Comparison of ENCODE assay signal across 8 cellular contexts in genomic region chr17:39239640-39240314, GRCh38. TPM values are rescaled to one million over a fixed set of nuclear protein-coding genes. Genes with fewer than 3 reads are reported as not detected.
DNase-seq lines count a peak whose midpoint lies in the region; ATAC-seq, FAIRE-seq and TF ChIP-seq lines count a peak whose summit lies in the region.

No MANE protein-coding gene starts in this region.

- peak overlapping the region; percentile 79 for H3K27ac Mint-ChIP-seq in CD8-positive, alpha-beta T cell

- CTCF ChIA-PET in CD8-positive, alpha-beta T cell (lab: Charles Lee), result interaction anchor here (0.5 to 20.4 kb wide), 13 partner anchors 9 to 257 kb away, joined by 3 to 429 read pairs (median 6); partner anchors contain the start of genes ARL5C and RPL19

- dilution Hi-C loops in keratinocyte (cut with MboI; ENCODE audit: extremely low pct_ligation_motif_present, low sequenced_read_pairs), result no loop called here

- H3K4me3 Mint-ChIP-seq in CD8-positive, alpha-beta T cell, result peak overlapping the region; percentile 46

- H3K4me3 ChIP-seq in CD8-positive, alpha-beta T cell (ENCODE audit: low read depth, low read length), result no peak overlapping the region
- H3K4me3 ChIP-seq in KMS-11 (IDR thresholded peaks at IDR 0.05; ENCODE audit: insufficient read depth, low read depth, low read length) (no peak overlapping the region), keratinocyte (ENCODE audit: control insufficient read depth in 2 of 3, extremely low read depth in 1 of 3, insufficient read depth in 2 of 3, low read depth in 1 of 3, low read length in 3 of 3) (no peak overlapping the region), tibial nerve (no peak overlapping the region)

- H2AFZ ChIP-seq in KMS-11 (ENCODE audit: low read depth) (peak overlapping the region; percentile 45; the same call in 1 of the 2 replicates), keratinocyte (ENCODE audit: control insufficient read depth, low read length) (no peak overlapping the region)

- intact Hi-C loops in CD8-positive, alpha-beta T cell (cut with DNase I, micrococcal nuclease), result loop anchor here (1.0 to 5.0 kb wide), 4 partner anchors 32 to 257 kb away; partner anchors contain the start of gene PLXDC1 (in 1 of the 2)

- H3K4me1 Mint-ChIP-seq in CD8-positive, alpha-beta T cell (ENCODE audit: low read depth), result peaks cover 41% of the 10 kb centered on the region

- no peaks in the 10 kb centered on the region for H3K36me3 ChIP-seq in CD8-positive, alpha-beta T cell (ENCODE audit: insufficient read depth, low read length)
- H3K36me3 ChIP-seq in KMS-11 (ENCODE audit: insufficient read depth) (no peaks in the 10 kb centered on the region), keratinocyte (ENCODE audit: control insufficient read depth in 2 of 2, extremely low read depth in 1 of 2, insufficient read depth in 2 of 2, low read length in 2 of 2) (no peaks in the 10 kb centered on the region), tibial nerve (no peaks in the 10 kb centered on the region)

- no peaks in the 10 kb centered on the region for H3K79me2 ChIP-seq in KMS-11 (ENCODE audit: insufficient read depth, low read depth)
- H3K79me2 ChIP-seq in keratinocyte (ENCODE audit: control insufficient read depth, insufficient read depth, low read length), result no peaks in the 10 kb centered on the region

- H3K4me2 ChIP-seq in KMS-11, result peak overlapping the region; percentile 36; the same call in 1 of the 2 replicates
- no peak overlapping the region for H3K4me2 ChIP-seq in keratinocyte (ENCODE audit: control insufficient read depth, extremely low read depth, insufficient read depth, low read depth, low read length)

- TF ChIP-seq CTCF in CD8-positive, alpha-beta T cell (IDR thresholded peaks at IDR 0.05), result peak; percentile 80
- TF ChIP-seq CTCF in KMS-11 (conservative IDR thresholded peaks at IDR 0.05; ENCODE audit: low read depth, low read length), result peak; percentile 85
- peak; percentile 77 to 97 (median 86) for TF ChIP-seq CTCF in keratinocyte (optimal IDR thresholded peaks at IDR 0.05 in 1 of 3, IDR thresholded peaks at IDR 0.05 in 1 of 3, conservative IDR thresholded peaks at IDR 0.05 in 1 of 3; ENCODE audit: extremely low read depth in 1 of 3, insufficient read depth in 2 of 3, low read length in 3 of 3)
- TF ChIP-seq CTCF in tibial nerve (IDR thresholded peaks at IDR 0.05), result peak in 2 of 5 experiments; percentile 13 to 33

- no peaks in the 10 kb centered on the region for H3K9me1 ChIP-seq in keratinocyte (ENCODE audit: control insufficient read depth, extremely low read depth, insufficient read depth, low read length)

- no peaks in the 10 kb centered on the region for H4K20me1 ChIP-seq in KMS-11 (ENCODE audit: insufficient read depth)
- no peaks in the 10 kb centered on the region for H4K20me1 ChIP-seq in keratinocyte (ENCODE audit: control insufficient read depth, extremely low read depth, insufficient read depth, low read length)

- peaks cover 55% of the 10 kb centered on the region for H3K4me1 ChIP-seq in CD8-positive, alpha-beta T cell (ENCODE audit: insufficient read depth, low read length)
- H3K4me1 ChIP-seq in KMS-11 (ENCODE audit: low read depth, poor library complexity, severe bottlenecking) (peaks cover 31% of the 10 kb centered on the region), keratinocyte (ENCODE audit: control insufficient read depth, extremely low read depth, insufficient read depth, low read length) (peaks cover 3% of the 10 kb centered on the region), tibial nerve (peaks cover 0 to 8% (median 2%) of the 10 kb centered on the region in 4 donors)

- H3K9me3 Mint-ChIP-seq in CD8-positive, alpha-beta T cell, result no peaks in the 10 kb centered on the region

- H3K36me3 Mint-ChIP-seq in CD8-positive, alpha-beta T cell, result no peaks in the 10 kb centered on the region

- no peak for FAIRE-seq in keratinocyte (lab: Jason Lieb, UNC)

- peak; percentile 53 to 78 (median 67) for DNase-seq in CD8-positive, alpha-beta T cell
- peak; percentile 36 for DNase-seq in T-helper 22 cell (ENCODE audit: low read depth)
- peak; percentile 56 for DNase-seq in astrocyte of the hippocampus (ENCODE audit: low read depth, low spot score)
- DNase-seq in keratinocyte (ENCODE audit: low read depth, low spot score), result peak; percentile 17
- peak; percentile 48 to 67 (median 52) for DNase-seq in stimulated activated CD4-positive, alpha-beta T cell treated with anti-CD3 and anti-CD28 coated beads, TNF-alpha, amount 100 ng/mL, for 48 hours (ENCODE audit: low read depth in 3 of 3)
- DNase-seq in tibial nerve (ENCODE audit: low spot score in 2 of 2), result no peak

- TF ChIP-seq EP300 in tibial nerve (IDR thresholded peaks at IDR 0.05), result no peak

- POLR2A ChIA-PET in CD8-positive, alpha-beta T cell (lab: Charles Lee), result interaction anchor here (1.4 to 4.6 kb wide), 2 partner anchors 33 to 40 kb away, joined by 3 to 23 read pairs; partner anchors contain the start of gene RPL19

- H3K27ac ChIP-seq in CD8-positive, alpha-beta T cell (ENCODE audit: low read depth, low read length), result no peak overlapping the region
- H3K27ac ChIP-seq in KMS-11 (no peak overlapping the region), keratinocyte (ENCODE audit: control insufficient read depth, insufficient read depth, low read length) (no peak overlapping the region), tibial nerve (no peak overlapping the region)

- ATAC-seq in CD8-positive, alpha-beta T cell, result peak; percentile 41
- ATAC-seq in GM18520 (IDR thresholded peaks at IDR 0.05; ENCODE audit: unreplicated experiment), result no peak

- no peaks in the 10 kb centered on the region for H3K27me3 ChIP-seq in CD8-positive, alpha-beta T cell (ENCODE audit: insufficient read depth, low read length)
- H3K27me3 ChIP-seq in KMS-11 (ENCODE audit: insufficient read depth, low read depth), result no peaks in the 10 kb centered on the region
- H3K27me3 ChIP-seq in keratinocyte (ENCODE audit: control insufficient read depth, extremely low read depth, insufficient read depth, low read length), result no peaks in the 10 kb centered on the region
- peaks cover 0 to 50% of the 10 kb centered on the region in 2 donors for H3K27me3 ChIP-seq in tibial nerve

- WGBS in tibial nerve, 2 donors, result 27 to 34% methylated on average over 11 to 14 of the region's 16 CpGs

- TF ChIP-seq POLR2A in tibial nerve (IDR thresholded peaks at IDR 0.05), result no peak

- no peak overlapping the region for H3K9ac ChIP-seq in KMS-11
- H3K9ac ChIP-seq in keratinocyte (ENCODE audit: control insufficient read depth, extremely low read depth, insufficient read depth, low read length), result no peak overlapping the region

- no peaks in the 10 kb centered on the region for H3K9me3 ChIP-seq in CD8-positive, alpha-beta T cell (ENCODE audit: low read length)
- H3K9me3 ChIP-seq in keratinocyte (ENCODE audit: control insufficient read depth, low read depth, low read length) (no peaks in the 10 kb centered on the region), tibial nerve (no peaks in the 10 kb centered on the region)

- H3K27me3 Mint-ChIP-seq in CD8-positive, alpha-beta T cell (ENCODE audit: low read depth), result peaks cover 2% of the 10 kb centered on the region

RNA-seq across cellular contexts. Expression of gene STAC2, which starts 14.0 kb away (rescaled TPM):
- total RNA-seq in CD8-positive, alpha-beta T cell, result under 1 TPM; 0.11 to 0.17 TPM
- polyA plus RNA-seq in keratinocyte, result not detected in 3 replicates
- polyA plus RNA-seq in keratinocyte (2011; ENCODE audit: low read depth), result 0.56 TPM
- not detected in 2 replicates for polyA plus RNA-seq in keratinocyte (2011; cell fraction: cytosol; rRNA removed)
- polyA plus RNA-seq in keratinocyte (2011; cell fraction: nucleus; rRNA removed), result 0.03 TPM in 1 of 2 replicates, not detected in the other
- polyA plus RNA-seq in keratinocyte (2012; ENCODE audit: low replicate concordance), result 0.80 TPM in 1 of 2 replicates, not detected in the other
- not detected in 3 replicates for polyA minus RNA-seq in keratinocyte
- not detected for polyA minus RNA-seq in keratinocyte (2011; cell fraction: cytosol; rRNA and poly(A)+ RNA removed)
- not detected in 2 replicates for polyA minus RNA-seq in keratinocyte (2011; cell fraction: nucleus; rRNA and poly(A)+ RNA removed)
- total RNA-seq in tibial nerve, result under 1 TPM in 2 of 4 donors, not detected in 2; 0.20 to 0.30 TPM

RNA-seq across cellular contexts. Expression of gene RPL19, which starts 39.7 kb away (rescaled TPM):
- 1,000 to 10,000 TPM; 3,808 to 3,896 TPM for total RNA-seq in CD8-positive, alpha-beta T cell
- 1,747 to 2,007 TPM (median 1,957 TPM) in 3 replicates for polyA plus RNA-seq in keratinocyte
- 2,951 TPM for polyA plus RNA-seq in keratinocyte (2011; ENCODE audit: low read depth)
- polyA plus RNA-seq in keratinocyte (2011; cell fraction: cytosol; rRNA removed), result 1,535 and 2,525 TPM in 2 replicates
- 651 and 665 TPM in 2 replicates for polyA plus RNA-seq in keratinocyte (2011; cell fraction: nucleus; rRNA removed)
- polyA plus RNA-seq in keratinocyte (2012; ENCODE audit: low replicate concordance), result 1,811 and 1,919 TPM in 2 replicates
- 431 to 851 TPM (median 823 TPM) in 3 replicates for polyA minus RNA-seq in keratinocyte
- polyA minus RNA-seq in keratinocyte (2011; cell fraction: cytosol; rRNA and poly(A)+ RNA removed), result 1,075 TPM
- 158 and 187 TPM in 2 replicates for polyA minus RNA-seq in keratinocyte (2011; cell fraction: nucleus; rRNA and poly(A)+ RNA removed)
- 1,000 to 10,000 TPM; 2,381 to 3,486 (median 2,809) TPM for total RNA-seq in tibial nerve

RNA-seq across cellular contexts. Expression of gene CACNB1, which starts 42.3 kb away (rescaled TPM):
- 10 to 100 TPM in 1 of 2 experiments, 1 to 10 TPM in 1; 9.1 to 11.8 TPM for total RNA-seq in CD8-positive, alpha-beta T cell
- 3.7 to 7.0 TPM (median 4.0 TPM) in 3 replicates for polyA plus RNA-seq in keratinocyte
- not detected for polyA plus RNA-seq in keratinocyte (2011; ENCODE audit: low read depth)
- 3.0 and 3.3 TPM in 2 replicates for polyA plus RNA-seq in keratinocyte (2011; cell fraction: cytosol; rRNA removed)
- 18.2 and 27.9 TPM in 2 replicates for polyA plus RNA-seq in keratinocyte (2011; cell fraction: nucleus; rRNA removed)
- 2.2 and 5.3 TPM in 2 replicates for polyA plus RNA-seq in keratinocyte (2012; ENCODE audit: low replicate concordance)
- 7.5 to 16.2 TPM (median 13.2 TPM) in 3 replicates for polyA minus RNA-seq in keratinocyte
- 2.9 TPM for polyA minus RNA-seq in keratinocyte (2011; cell fraction: cytosol; rRNA and poly(A)+ RNA removed)
- polyA minus RNA-seq in keratinocyte (2011; cell fraction: nucleus; rRNA and poly(A)+ RNA removed), result 6.5 and 10.3 TPM in 2 replicates
- 10 to 100 TPM in 3 of 4 donors, 1 to 10 TPM in 1; 7.1 to 20.3 (median 15.0) TPM for total RNA-seq in tibial nerve

Comparison
In these comparisons a context has a peak if more than half of its experiments do, and no peak if none do; other contexts are left out.
1. DNase-seq: peak in CD8-positive, alpha-beta T cell (7 of 7), T-helper 22 cell (single experiment), astrocyte of the hippocampus (single experiment), keratinocyte (single experiment) and stimulated activated CD4-positive, alpha-beta T cell treated with anti-CD3 and anti-CD28 coated beads, TNF-alpha, amount 100 ng/mL, for 48 hours (3 of 3); none in tibial nerve (0 of 2).